8 cellular contexts compared by ENCODE assay signal in the genomic region with DNA sequence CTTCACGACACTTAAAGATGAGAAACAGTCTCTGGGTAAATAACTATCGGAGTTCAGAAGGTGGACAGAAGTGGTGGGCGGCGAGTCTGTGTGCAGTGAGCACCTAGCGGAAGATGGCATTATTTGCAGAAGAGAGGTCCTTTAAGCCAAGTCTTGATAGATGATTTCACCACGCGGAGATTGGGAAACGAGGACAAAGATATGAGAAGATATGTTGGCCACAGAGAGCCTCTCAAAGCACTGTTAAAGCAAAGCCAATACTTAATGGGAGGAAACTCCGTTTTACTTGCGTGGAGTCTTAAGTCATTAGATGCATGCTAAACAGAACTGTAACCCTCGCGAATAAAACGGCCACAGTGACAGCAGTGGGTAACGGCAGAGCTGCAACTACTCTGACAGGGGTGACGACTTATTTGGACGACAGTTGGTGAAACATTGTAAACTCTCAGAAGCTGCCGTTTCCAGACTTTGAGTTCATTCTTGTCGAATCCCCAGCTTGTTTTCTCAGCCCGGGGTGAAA. TPM values are rescaled to one million over a fixed set of nuclear protein-coding genes. Genes with fewer than 3 reads are reported as not detected.
DNase-seq lines count a peak whose midpoint lies in the region; ATAC-seq, FAIRE-seq and TF ChIP-seq lines count a peak whose summit lies in the region.

No MANE protein-coding gene starts in this region.

- RAD21 ChIA-PET in GM12878 (lab: Charles Lee; ENCODE audit: unreplicated experiment) = interaction anchor here (0.6 to 1.6 kb wide), 6 partner anchors 23 to 139 kb away, joined by 3 to 5 read pairs (median 3); a partner anchor contains a TSS

- H3K36me3 ChIP-seq in BE2C (no peaks in the 10 kb centered on the region), KOPT-K1 (ENCODE audit: insufficient read depth, low read length) (no peaks in the 10 kb centered on the region), SU-DHL-6 (ENCODE audit: low read length) (no peaks in the 10 kb centered on the region), GM12878 (ENCODE audit: control insufficient read depth in 2 of 2, insufficient read depth in 2 of 2, low read length in 1 of 2) (no peaks in the 10 kb centered on the region), kidney epithelial cell (ENCODE audit: control insufficient read depth, insufficient read depth, low read length) (no peaks in the 10 kb centered on the region)

- BruUV-seq in GM12878 (replicated peaks; lab: Mats Ljungman, UMichigan) = TSS peak; percentile 98

- H2AFZ ChIP-seq in SU-DHL-6 (ENCODE audit: low read depth, low read length, severe bottlenecking) = peak overlapping the region; percentile 92
- H2AFZ ChIP-seq in GM12878 (ENCODE audit: control insufficient read depth, low read depth, low read length) = peak overlapping the region; percentile 90

- peaks cover 11% of the 10 kb centered on the region for H4K20me1 ChIP-seq in SU-DHL-6 (ENCODE audit: low read depth, low read length)
- H4K20me1 ChIP-seq in GM12878 (ENCODE audit: control insufficient read depth, insufficient read depth) = no peaks in the 10 kb centered on the region

- peak; percentile 43 for ATAC-seq in GM12878

- H3K4me3 ChIP-seq in BE2C (ENCODE audit: low read depth, low read length) (peak overlapping the region; percentile 88), SU-DHL-6 (ENCODE audit: insufficient read depth, low read length, poor library complexity, severe bottlenecking) (peak overlapping the region; percentile 65), GM12878 (peak overlapping the region; percentile 63), kidney epithelial cell (ENCODE audit: low read depth, low read length) (peak overlapping the region; percentile 100)

- no peaks in the 10 kb centered on the region for H3K9me2 ChIP-seq in SU-DHL-6 (replicated peaks; ENCODE audit: insufficient read depth, low read length)

- POLR2A ChIA-PET in GM12878 (lab: Charles Lee) = interaction anchor here (0.9 to 2.4 kb wide), 8 partner anchors 13 to 94 kb away, joined by 3 to 15 read pairs (median 4); a partner anchor contains a TSS

- H3F3A ChIP-seq in SU-DHL-6 (ENCODE audit: insufficient read depth) = peaks cover 14% of the 10 kb centered on the region

- DNase-seq in BE2C (peak; percentile 23), GM20000 (ENCODE audit: low spot score) (peak; percentile 14), GM12878 (ENCODE audit: low read depth, low spot score) (no peak), kidney epithelial cell (ENCODE audit: low read depth) (no peak), cortex of kidney (lab: John Stamatoyannopoulos, UW) (no peak)
- DNase-seq in stimulated activated CD4-positive, alpha-beta T cell treated with anti-CD3 and anti-CD28 coated beads, Interleukin-4, amount 100 ng/mL, for 4 hours = peak; percentile 27 to 43

- H3K9me3 ChIP-seq in BE2C = no peaks in the 10 kb centered on the region
- no peaks in the 10 kb centered on the region for H3K9me3 ChIP-seq in KOPT-K1 (ENCODE audit: insufficient read depth, low read length, poor library complexity, severe bottlenecking)
- no peaks in the 10 kb centered on the region for H3K9me3 ChIP-seq in SU-DHL-6 (ENCODE audit: insufficient read depth, low read length)
- no peaks in the 10 kb centered on the region for H3K9me3 ChIP-seq in GM12878 (replicated peaks; ENCODE audit: control insufficient read depth, insufficient read depth, low read length)

- SMC1A ChIA-PET in GM12878 (lab: Charles Lee; ENCODE audit: uncharacterized antibody, unreplicated experiment) = interaction anchor here (0.6 to 1.3 kb wide), 6 partner anchors 12 to 85 kb away, joined by 3 to 6 read pairs (median 4); no protein-coding TSS in a partner anchor

- H3K4me2 ChIP-seq in SU-DHL-6 (ENCODE audit: low read depth, low read length, poor library complexity, severe bottlenecking) = peak overlapping the region; percentile 91
- peak overlapping the region; percentile 98 for H3K4me2 ChIP-seq in GM12878 (ENCODE audit: control insufficient read depth, insufficient read depth)

- under 1% methylated on average over 19 of the region's 19 CpGs for WGBS in GM12878 (ENCODE audit: insufficient coverage, insufficient replicate concordance, low lambda C conversion rate, missing lambda C conversion rate)

- H3K9ac ChIP-seq in SU-DHL-6 (ENCODE audit: low read length) = peak overlapping the region; percentile 87
- peak overlapping the region; percentile 74 for H3K9ac ChIP-seq in GM12878 (ENCODE audit: control insufficient read depth, insufficient read depth, low read length)

- in situ Hi-C loops in GM12878 (cut with MboI) = loop anchor here (5.0 kb wide), 1 partner anchor 72 kb away; a partner anchor contains a TSS

- TF ChIP-seq EP300 in GM12878 (IDR thresholded peaks at IDR 0.05; ENCODE audit: borderline replicate concordance in 1 of 2, control insufficient read depth in 1 of 2, low read depth in 2 of 2, low read length in 2 of 2) = no peak

- no peaks in the 10 kb centered on the region for H3K4me1 ChIP-seq in BE2C
- H3K4me1 ChIP-seq in GM12878 (ENCODE audit: control insufficient read depth, insufficient read depth, low read length) = peaks cover 21% of the 10 kb centered on the region

- CTCF ChIA-PET in GM12878 (lab: Yijun Ruan, JAX) = interaction anchor here (0.6 to 2.1 kb wide), 11 partner anchors 10 to 547 kb away, joined by 3 to 5 read pairs (median 4); no protein-coding TSS in a partner anchor

- H3K27ac ChIP-seq in KOPT-K1 (ENCODE audit: low read depth, low read length, poor library complexity, severe bottlenecking) (peak overlapping the region; percentile 83), SU-DHL-6 (ENCODE audit: low read depth, low read length) (peak overlapping the region; percentile 89), GM12878 (ENCODE audit: control insufficient read depth, insufficient read depth) (peak overlapping the region; percentile 76)

- TF ChIP-seq POLR2A in GM12878 (IDR thresholded peaks at IDR 0.05; ENCODE audit: low read depth, low read length) = no peak

- H3K27me3 ChIP-seq in BE2C = no peaks in the 10 kb centered on the region
- no peaks in the 10 kb centered on the region for H3K27me3 ChIP-seq in SU-DHL-6 (ENCODE audit: low read length)
- no peaks in the 10 kb centered on the region for H3K27me3 ChIP-seq in GM12878 (replicated peaks in 1 of 2; ENCODE audit: control insufficient read depth in 2 of 2, insufficient read depth in 2 of 2, low read length in 1 of 2)
- H3K27me3 ChIP-seq in kidney epithelial cell (ENCODE audit: control insufficient read depth, insufficient read depth, low read length) = no peaks in the 10 kb centered on the region

- peaks cover 44% of the 10 kb centered on the region for H3K79me2 ChIP-seq in SU-DHL-6 (ENCODE audit: insufficient read depth, low read length)
- peaks cover 53% of the 10 kb centered on the region for H3K79me2 ChIP-seq in GM12878 (ENCODE audit: control insufficient read depth, insufficient read depth, low read length)

- peak; percentile 38; the same call in 1 of the 2 replicates for TF ChIP-seq RAD21 in GM12878 (IDR thresholded peaks at IDR 0.05; ENCODE audit: insufficient read depth, low read depth, low read length)

- intact Hi-C loops in GM12878 (cut with micrococcal nuclease; ENCODE audit: unreplicated experiment) = loop anchor here (1.0 to 2.0 kb wide), 2 partner anchors 43 to 72 kb away; a partner anchor contains a TSS

- TF ChIP-seq CTCF in BE2C (IDR thresholded peaks at IDR 0.05; ENCODE audit: low read depth, low read length) (peak; percentile 34; the same call in 1 of the 2 replicates), GM20000 (IDR thresholded peaks at IDR 0.05; ENCODE audit: extremely low read depth, missing control alignments) (no peak), SU-DHL-6 (IDR thresholded peaks at IDR 0.05; ENCODE audit: insufficient read depth, low read length, poor library complexity, severe bottlenecking) (peak; percentile 26), GM12878 (IDR thresholded peaks at IDR 0.05 in 2 of 3, conservative IDR thresholded peaks at IDR 0.05 in 1 of 3; ENCODE audit: control insufficient read depth in 2 of 3, extremely low read depth in 1 of 3, insufficient read depth in 1 of 3, low read depth in 3 of 3, low read length in 3 of 3) (peak in 2 of 3 experiments; percentile 30 to 47; a peak in 2 of 6 replicates), kidney epithelial cell (IDR thresholded peaks at IDR 0.05; ENCODE audit: insufficient read depth, low read length, poor library complexity, severe bottlenecking) (peak; percentile 32)

- no peak for FAIRE-seq in GM12878 (lab: Jason Lieb, UNC)

TF ChIP-seq in GM12878, 131 proteins besides CTCF, POLR2A, EP300 and RAD21 (continues in another document):
- TF ChIP-seq, protein P1, sequence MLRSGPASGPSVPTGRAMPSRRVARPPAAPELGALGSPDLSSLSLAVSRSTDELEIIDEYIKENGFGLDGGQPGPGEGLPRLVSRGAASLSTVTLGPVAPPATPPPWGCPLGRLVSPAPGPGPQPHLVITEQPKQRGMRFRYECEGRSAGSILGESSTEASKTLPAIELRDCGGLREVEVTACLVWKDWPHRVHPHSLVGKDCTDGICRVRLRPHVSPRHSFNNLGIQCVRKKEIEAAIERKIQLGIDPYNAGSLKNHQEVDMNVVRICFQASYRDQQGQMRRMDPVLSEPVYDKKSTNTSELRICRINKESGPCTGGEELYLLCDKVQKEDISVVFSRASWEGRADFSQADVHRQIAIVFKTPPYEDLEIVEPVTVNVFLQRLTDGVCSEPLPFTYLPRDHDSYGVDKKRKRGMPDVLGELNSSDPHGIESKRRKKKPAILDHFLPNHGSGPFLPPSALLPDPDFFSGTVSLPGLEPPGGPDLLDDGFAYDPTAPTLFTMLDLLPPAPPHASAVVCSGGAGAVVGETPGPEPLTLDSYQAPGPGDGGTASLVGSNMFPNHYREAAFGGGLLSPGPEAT (IDR thresholded peaks at IDR 0.05; ENCODE audit: low read depth) = no peak

RNA-seq across cellular contexts. Expression of a gene that starts 0.6 kb away (rescaled TPM):
- polyA plus RNA-seq in BE2C (2012; ENCODE audit: insufficient read depth, insufficient read length, low read depth) = 13.2 TPM
- total RNA-seq in GM12878 (2013; cell fraction: nucleolus; rRNA removed) = 137 and 158 TPM in 2 replicates
- total RNA-seq in GM12878 (2014; rRNA removed) (33.6 and 37.3 TPM in 2 replicates), GM12878 (2014; rRNA removed; fragmentation: Illumina TruSeq; extraction: Trizol) (46.0 and 47.9 TPM in 2 replicates), GM12878 (2021) (30.3 and 32.7 TPM in 2 replicates), kidney epithelial cell (24.9 and 27.2 TPM in 2 replicates)
- polyA plus RNA-seq in GM12878 (2011; ENCODE audit: low read depth) = 9.8 TPM
- polyA plus RNA-seq in GM12878 (2011; rRNA removed) (21.0 and 34.6 TPM in 2 replicates), GM12878 (2014; fragmentation: Illumina TruSeq; extraction: Trizol) (25.9 and 28.1 TPM in 2 replicates), GM12878 (2014; fragmentation: Nextera tagmentation; extraction: Ambion mirVana) (1 to 10 TPM; 5.2 to 6.7 TPM), GM12878 (2014; rRNA removed) (9.7 and 12.5 TPM in 2 replicates), GM12878 (2016; fragmentation: Nextera tagmentation; extraction: Ambion mirVana) (10 to 100 TPM; 21.4 to 24.9 TPM)
- 9.4 and 9.9 TPM in 2 replicates for polyA plus RNA-seq in GM12878 (2011; cell fraction: cytosol; rRNA removed)
- polyA plus RNA-seq in GM12878 (2011; cell fraction: nucleus; rRNA removed) = 18.9 and 22.7 TPM in 2 replicates
- polyA plus RNA-seq in GM12878 (2012) = 13.1 and 17.2 TPM in 2 replicates
- 45.8 and 53.3 TPM in 2 replicates for polyA minus RNA-seq in GM12878 (2011; rRNA and poly(A)+ RNA removed)
- polyA minus RNA-seq in GM12878 (2011; cell fraction: cytosol; rRNA and poly(A)+ RNA removed) = 24.7 and 30.3 TPM in 2 replicates
- polyA minus RNA-seq in GM12878 (2011; cell fraction: nucleus; rRNA and poly(A)+ RNA removed) = 32.4 and 53.1 TPM in 2 replicates

Comparison
In these comparisons a context has a peak if more than half of its experiments do, and no peak if none do; other contexts are left out.
1. DNase-seq: peak in BE2C (single experiment), GM20000 (single experiment) and stimulated activated CD4-positive, alpha-beta T cell treated with anti-CD3 and anti-CD28 coated beads, Interleukin-4, amount 100 ng/mL, for 4 hours (2 of 2); none in GM12878 (single experiment), kidney epithelial cell (single experiment) and cortex of kidney (single experiment).
2. Peak in every context shown above with its lines, with median percentiles within 50 percentile points of each other: H3K4me3 ChIP-seq and H3K27ac ChIP-seq.